9 cellular contexts compared by ENCODE assay signal in genomic region chr1:12615916-12616708, GRCh38. TPM values are rescaled to one million over a fixed set of nuclear protein-coding genes. Genes with fewer than 3 reads are reported as not detected.
DNase-seq lines count a peak whose midpoint lies in the region; ATAC-seq and TF ChIP-seq lines count a peak whose summit lies in the region.
"Had no signal": no experiment of that assay in that cellular context is flagged by ENCODE, and none has a peak within 500 bp of the region (broad histone marks: within the 10 kb centered on the region; RNA-seq: fewer than 3 reads in every experiment).

No MANE protein-coding gene starts in this region.

- H3K27me3 Mint-ChIP-seq in activated CD8-positive, alpha-beta T cell treated with anti-CD3 and anti-CD28 coated beads for 36 hours: no peaks in the 10 kb centered on the region
- H3K27me3 Mint-ChIP-seq in neural progenitor cell (ENCODE audit: insufficient read depth, low read depth): peaks cover 38% of the 10 kb centered on the region

- H3K36me3 ChIP-seq in HCT116 (ENCODE audit: control insufficient read depth in 1 of 2, insufficient read depth in 2 of 2, low read length in 2 of 2) (0 out of 4 replicates have a peak, but pooled peaks cover 2 to 3% of the 10 kb centered on the region in 2 experiments), gastroesophageal sphincter (peaks cover 0 to 30% of the 10 kb centered on the region in 2 donors), neural progenitor cell (no peaks in the 10 kb centered on the region)
- H3K36me3 ChIP-seq: neutrophil had no signal

- in situ Hi-C loops in ACHN (cut with HindIII; ENCODE audit: low pct_ligation_motif_present, low pct_unique_long_range_greater_than_20kb, low sequenced_read_pairs): no loop called here

- peaks cover 55% of the 10 kb centered on the region for H3K36me3 Mint-ChIP-seq in activated CD8-positive, alpha-beta T cell treated with anti-CD3 and anti-CD28 coated beads for 36 hours (ENCODE audit: low read depth)
- H3K36me3 Mint-ChIP-seq in neural progenitor cell: no peaks in the 10 kb centered on the region

- TF ChIP-seq EP300 in gastroesophageal sphincter (IDR thresholded peaks at IDR 0.05): no peak

- no peak for TF ChIP-seq POLR2A in HCT116 (IDR thresholded peaks at IDR 0.05; ENCODE audit: borderline replicate concordance, extremely low read depth, insufficient read depth, insufficient read length)
- peak; percentile 45 to 48 for TF ChIP-seq POLR2A in gastroesophageal sphincter (IDR thresholded peaks at IDR 0.05)

- H3F3A ChIP-seq in neural progenitor cell (ENCODE audit: low read depth): peaks cover 50% of the 10 kb centered on the region

- TF ChIP-seq CTCF in HCT116 (IDR thresholded peaks at IDR 0.05 in 2 of 3, conservative IDR thresholded peaks at IDR 0.05 in 1 of 3; ENCODE audit: borderline replicate concordance in 1 of 3, insufficient read depth in 1 of 3, low read depth in 2 of 3, low read length in 2 of 3) (no peak), gastroesophageal sphincter (IDR thresholded peaks at IDR 0.05) (no peak), neural progenitor cell (IDR thresholded peaks at IDR 0.05) (no peak)
- no peak for TF ChIP-seq CTCF in activated CD8-positive, alpha-beta T cell treated with anti-CD3 and anti-CD28 coated beads for 36 hours (IDR thresholded peaks at IDR 0.05)

- TF ChIP-seq RAD21 in HCT116 (IDR thresholded peaks at IDR 0.05; ENCODE audit: low read depth): no peak

- H4K20me1 ChIP-seq in HCT116 (ENCODE audit: insufficient read depth) (no peaks in the 10 kb centered on the region), neural progenitor cell (ENCODE audit: low read depth) (peaks cover 16% of the 10 kb centered on the region)

- RAD21 ChIA-PET in HCT116 (lab: Charles Lee; ENCODE audit: low non-redundant PET in 1 of 2, low total read pairs in 2 of 2, uncharacterized antibody in 2 of 2, unreplicated experiment in 2 of 2): interaction anchor here in 1 of 2 experiments (1.0 to 1.4 kb wide), 3 partner anchors 12 to 20 kb away, joined by 3 to 6 read pairs (median 6); no protein-coding TSS in a partner anchor

- no peaks in the 10 kb centered on the region for H3K9me2 ChIP-seq in HCT116 (ENCODE audit: insufficient read depth)

- WGBS in gastroesophageal sphincter (ENCODE audit: low coverage in 1 of 2), 2 donors: 11 to 20% methylated on average over 2 to 9 of the region's 16 CpGs

- intact Hi-C loops in HCT116 (cut with micrococcal nuclease): no loop called here
- intact Hi-C loops in activated CD8-positive, alpha-beta T cell treated with anti-CD3 and anti-CD28 coated beads for 36 hours (cut with micrococcal nuclease): loop anchor here (5.0 kb wide), 1 partner anchor 104 kb away; no protein-coding TSS in a partner anchor

- H3K4me1 ChIP-seq in HCT116 (ENCODE audit: control insufficient read depth in 1 of 2, insufficient read depth in 2 of 2, low read length in 2 of 2): peaks cover 35 to 64% of the 10 kb centered on the region in 2 experiments
- H3K4me1 ChIP-seq in gastroesophageal sphincter: peaks cover 0 to 65% (median 30%) of the 10 kb centered on the region in 3 donors
- H3K4me1 ChIP-seq in neural progenitor cell: peaks cover 21% of the 10 kb centered on the region

- peak overlapping the region; percentile 96 for H3K4me3 Mint-ChIP-seq in activated CD8-positive, alpha-beta T cell treated with anti-CD3 and anti-CD28 coated beads for 36 hours
- H3K4me3 Mint-ChIP-seq in neural progenitor cell: peak overlapping the region; percentile 78

- no peaks in the 10 kb centered on the region for H3K27me3 ChIP-seq in HCT116 (ENCODE audit: insufficient read depth, low read length)
- no peaks in the 10 kb centered on the region for H3K27me3 ChIP-seq in gastroesophageal sphincter
- peaks cover 18% of the 10 kb centered on the region for H3K27me3 ChIP-seq in neural progenitor cell

- H3K27ac Mint-ChIP-seq in activated CD8-positive, alpha-beta T cell treated with anti-CD3 and anti-CD28 coated beads for 36 hours: peak overlapping the region; percentile 99
- H3K27ac Mint-ChIP-seq in neural progenitor cell: no peak overlapping the region

- DNase-seq in ACHN: peak; percentile 53
- no peak for DNase-seq in HCT116 (ENCODE audit: low read depth, low spot score)
- peak; percentile 24 for DNase-seq in activated CD8-positive, alpha-beta T cell treated with anti-CD3 and anti-CD28 coated beads for 36 hours
- peak; percentile 86 for DNase-seq in neural progenitor cell (ENCODE audit: low spot score)
- DNase-seq in occipital lobe (lab: John Stamatoyannopoulos, UW): no peak
- DNase-seq in NAMALWA (ENCODE audit: low spot score): no peak

- H2AFZ ChIP-seq in HCT116 (ENCODE audit: low read depth, low read length, poor library complexity, severe bottlenecking): no peak overlapping the region
- H2AFZ ChIP-seq in neural progenitor cell (replicated peaks): no peak overlapping the region

- peak overlapping the region; percentile 83 for H3K9ac ChIP-seq in HCT116 (ENCODE audit: low read length)
- H3K9ac ChIP-seq in neural progenitor cell: no peak overlapping the region

- H3K79me2 ChIP-seq in HCT116 (ENCODE audit: insufficient read depth, low read length) (peaks cover 54% of the 10 kb centered on the region), neural progenitor cell (ENCODE audit: low read depth) (peaks cover 20% of the 10 kb centered on the region)

- H3K27ac ChIP-seq in HCT116 (ENCODE audit: low read depth, low read length) (peak overlapping the region; percentile 97), gastroesophageal sphincter (peak overlapping the region; percentile 98 to 100 (median 98)), neural progenitor cell (no peak overlapping the region)
- H3K27ac ChIP-seq: neutrophil had no signal

- no TSS peak for BruUV-seq in HCT116 (replicated peaks; lab: Mats Ljungman, UMichigan)

- CTCF ChIA-PET in HCT116 (lab: Charles Lee): interaction anchor here (1.0 to 1.2 kb wide), 3 partner anchors 12 to 303 kb away, joined by 3 to 4 read pairs (median 4); no protein-coding TSS in a partner anchor
- CTCF ChIA-PET in activated CD8-positive, alpha-beta T cell treated with anti-CD3 and anti-CD28 coated beads for 36 hours (lab: Charles Lee): interaction anchor here (0.6 to 6.4 kb wide), 10 partner anchors 11 to 298 kb away, joined by 3 to 34 read pairs (median 3); no protein-coding TSS in a partner anchor

- no peaks in the 10 kb centered on the region for H3K9me3 Mint-ChIP-seq in activated CD8-positive, alpha-beta T cell treated with anti-CD3 and anti-CD28 coated beads for 36 hours
- H3K9me3 Mint-ChIP-seq in neural progenitor cell: no peaks in the 10 kb centered on the region

- POLR2A ChIA-PET in HCT116 (lab: Charles Lee): interaction anchor here (0.7 to 2.6 kb wide), 7 partner anchors 12 to 522 kb away, joined by 3 to 10 read pairs (median 4); no protein-coding TSS in a partner anchor
- POLR2A ChIA-PET in activated CD8-positive, alpha-beta T cell treated with anti-CD3 and anti-CD28 coated beads for 36 hours (lab: Charles Lee): interaction anchor here (0.6 to 5.6 kb wide), 15 partner anchors 11 to 708 kb away, joined by 3 to 43 read pairs (median 4); no protein-coding TSS in a partner anchor

- H3K9me3 ChIP-seq in HCT116 (ENCODE audit: control insufficient read depth in 1 of 2, insufficient read depth in 1 of 2, low read depth in 1 of 2, low read length in 2 of 2): no peaks in the 10 kb centered on the region
- no peaks in the 10 kb centered on the region for H3K9me3 ChIP-seq in gastroesophageal sphincter
- no peaks in the 10 kb centered on the region for H3K9me3 ChIP-seq in neural progenitor cell (ENCODE audit: low read depth)
- H3K9me3 ChIP-seq: neutrophil had no signal

- H3K4me1 Mint-ChIP-seq in activated CD8-positive, alpha-beta T cell treated with anti-CD3 and anti-CD28 coated beads for 36 hours (ENCODE audit: low read depth): peaks cover 56% of the 10 kb centered on the region
- H3K4me1 Mint-ChIP-seq in neural progenitor cell: peaks cover 43% of the 10 kb centered on the region

- peak; percentile 43 for ATAC-seq in HCT116
- no peak for ATAC-seq in activated CD8-positive, alpha-beta T cell treated with anti-CD3 and anti-CD28 coated beads for 36 hours
- peak; percentile 40 for ATAC-seq in gastroesophageal sphincter
- ATAC-seq in HG02884 (IDR thresholded peaks at IDR 0.05; ENCODE audit: unreplicated experiment): no peak

- H3K4me2 ChIP-seq in HCT116 (ENCODE audit: low read length) (peak overlapping the region; percentile 92), neural progenitor cell (peak overlapping the region; percentile 91)

- H3K4me3 ChIP-seq in HCT116 (replicated peaks in 1 of 2; ENCODE audit: low read depth in 1 of 2, low read length in 2 of 2) (peak overlapping the region; percentile 71 to 75), gastroesophageal sphincter (peak overlapping the region; percentile 94 to 97), neural progenitor cell (peak overlapping the region; percentile 94)

TF ChIP-seq in HCT116, 20 proteins besides CTCF, POLR2A, EP300 and RAD21:
- no peak for TF ChIP-seq SP1 (IDR thresholded peaks at IDR 0.05; ENCODE audit: low read depth)
- peak; percentile 32; the same call in 1 of the 2 replicates for TF ChIP-seq POLR2AphosphoS5 (IDR thresholded peaks at IDR 0.05; ENCODE audit: low read depth, low read length)
TF ChIP-seq in HCT116: peak in this region for 1.

RNA-seq across cellular contexts. Expression of gene DHRS3, which starts 1.9 kb away (rescaled TPM):
- total RNA-seq in HCT116 (2021; ENCODE audit: unreplicated experiment) (87.0 TPM), gastroesophageal sphincter (100 to 1,000 TPM; 115 to 211 (median 186) TPM), neural progenitor cell (ENCODE audit: low replicate concordance) (2.5 and 4.3 TPM in 2 replicates), occipital lobe (11.5 TPM)
- 91.6 and 92.2 TPM in 2 replicates for polyA plus RNA-seq in HCT116 (2012)
- total RNA-seq in activated CD8-positive, alpha-beta T cell treated with anti-CD3 and anti-CD28 coated beads for 36 hours: 100 to 1,000 TPM; 129 to 135 TPM

RNA-seq across cellular contexts. Expression of gene AADACL4, which starts 27.8 kb away (rescaled TPM):
- total RNA-seq in HCT116 (2021; ENCODE audit: unreplicated experiment) (not detected), gastroesophageal sphincter (not detected), neural progenitor cell (ENCODE audit: low replicate concordance) (not detected in 2 replicates), occipital lobe (not detected)
- not detected in 2 replicates for polyA plus RNA-seq in HCT116 (2012)
- total RNA-seq in activated CD8-positive, alpha-beta T cell treated with anti-CD3 and anti-CD28 coated beads for 36 hours: not detected

Comparison
In these comparisons a context has a peak if more than half of its experiments do, and no peak if none do; other contexts are left out.
1. DNase-seq: peak in ACHN (single experiment), activated CD8-positive, alpha-beta T cell treated with anti-CD3 and anti-CD28 coated beads for 36 hours (single experiment) and neural progenitor cell (single experiment); none in HCT116 (single experiment), occipital lobe (single experiment) and NAMALWA (single experiment).
2. ATAC-seq: peak in HCT116 (single experiment) and gastroesophageal sphincter (single experiment); none in activated CD8-positive, alpha-beta T cell treated with anti-CD3 and anti-CD28 coated beads for 36 hours (single experiment) and HG02884 (single experiment).
3. Peak in every context shown above with its lines, with median percentiles within 50 percentile points of each other: H3K4me3 ChIP-seq.